ENCODE assay signal across 16 cellular contexts in the genomic region with DNA sequence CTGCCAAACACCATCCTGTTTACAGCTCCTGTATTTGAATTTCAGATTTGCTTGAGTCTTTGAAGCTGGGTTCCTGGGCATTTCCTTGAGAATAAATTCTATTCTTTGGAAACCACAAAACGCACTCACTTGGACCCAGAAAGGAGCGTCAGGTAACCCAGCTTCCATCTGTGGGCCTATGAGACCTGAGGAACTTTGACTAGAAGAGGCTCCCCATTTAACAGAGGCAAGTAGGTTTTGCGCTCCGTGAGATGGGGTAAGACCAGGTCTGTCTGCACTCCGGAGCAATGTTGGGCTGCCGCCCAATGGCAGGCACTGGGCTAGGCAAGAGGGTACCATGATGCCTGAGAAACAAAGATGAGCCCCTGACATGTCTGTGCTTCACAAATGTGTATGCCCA.
DNase-seq lines count a peak whose midpoint lies in the region; ATAC-seq and TF ChIP-seq lines count a peak whose summit lies in the region.
"Had no signal": no experiment of that assay in that cellular context is flagged by ENCODE, and none has a peak within 500 bp of the region (broad histone marks: within the 10 kb centered on the region; RNA-seq: fewer than 3 reads in every experiment).

No MANE protein-coding gene starts in this region.

- H3K4me3 ChIP-seq in epithelial cell of esophagus (ENCODE audit: low read length) (no peak overlapping the region), foreskin fibroblast (ENCODE audit: low read depth in 1 of 2, low read length in 2 of 2) (no peak overlapping the region)
- H3K4me3 ChIP-seq: A549, sigmoid colon, upper lobe of left lung had no signal

- peak; percentile 46 for TF ChIP-seq CTCF in epithelial cell of esophagus (IDR thresholded peaks at IDR 0.05; ENCODE audit: insufficient read depth, low read depth, low read length, missing control alignments)
- no peak for TF ChIP-seq CTCF in foreskin fibroblast (IDR thresholded peaks at IDR 0.05; ENCODE audit: low read depth, low read length)

- ATAC-seq in HG02642 (IDR thresholded peaks at IDR 0.05; ENCODE audit: poor library complexity, unreplicated experiment), result no peak
- ATAC-seq in HG03039 (IDR thresholded peaks at IDR 0.05; ENCODE audit: unreplicated experiment), result no peak
- ATAC-seq: activated CD8-positive, alpha-beta memory T cell treated with anti-CD3 and anti-CD28 coated beads, Interleukin-2, amount 10 ng/mL, durations not matched to agents 7 days and 5 days had no signal

- DNase-seq in activated T-cell treated with anti-CD3 and anti-CD28 coated beads for 1 hour (ENCODE audit: low read depth) (peak; percentile 16), activated T-cell treated with anti-CD3 and anti-CD28 coated beads for 4 hours (no peak), epithelial cell of esophagus (ENCODE audit: low read depth) (peak; percentile 33), medulla oblongata (ENCODE audit: extremely low spot score) (no peak), foreskin fibroblast (no peak)
- DNase-seq in activated T-cell treated with anti-CD3 and anti-CD28 coated beads, Interleukin-2, amount 50 U/mL, for 48 hours, result peak; percentile 46 to 55
- DNase-seq: activated CD8-positive, alpha-beta memory T cell treated with anti-CD3 and anti-CD28 coated beads, Interleukin-2, amount 10 ng/mL, durations not matched to agents 7 days and 5 days; amygdala; IMR-90; NCI-H2029 treated with DMSO at 0.1 percent for 48 hours; NCI-H748 treated with DMSO at 0.1 percent for 48 hours; sigmoid colon; upper lobe of left lung had no signal

Comparison
In these comparisons a context has a peak if more than half of its experiments do, and no peak if none do; other contexts are left out.
1. DNase-seq: peak in activated T-cell treated with anti-CD3 and anti-CD28 coated beads for 1 hour (single experiment), activated T-cell treated with anti-CD3 and anti-CD28 coated beads, Interleukin-2, amount 50 U/mL, for 48 hours (2 of 2) and epithelial cell of esophagus (single experiment); none in activated T-cell treated with anti-CD3 and anti-CD28 coated beads for 4 hours (single experiment), medulla oblongata (single experiment) and foreskin fibroblast (0 of 2).